Comparison of ENCODE assay signal across 8 cellular contexts in genomic region chr1:229271448-229272120, GRCh38. TPM values are rescaled to one million over a fixed set of nuclear protein-coding genes. Genes with fewer than 3 reads are reported as not detected.
A peak's percentile ranks its signal among the peaks of the same experiment; 100 is the strongest.
DNase-seq lines count a peak whose midpoint lies in the region; ATAC-seq, FAIRE-seq and TF ChIP-seq lines count a peak whose summit lies in the region.

No MANE protein-coding gene starts in this region.

- peak overlapping the region; percentile 79 for H3K27ac Mint-ChIP-seq in activated naive CD8-positive, alpha-beta T cell treated with anti-CD3 and anti-CD28 coated beads for 36 hours

- no peaks in the 10 kb centered on the region for H4K20me1 ChIP-seq in OCI-LY1 (ENCODE audit: insufficient read depth, low read length)

- H3K4me1 ChIP-seq in OCI-LY1 (ENCODE audit: insufficient read depth, low read length, severe bottlenecking), result peaks cover 20% of the 10 kb centered on the region
- peaks cover 0 to 34% of the 10 kb centered on the region in 2 donors for H3K4me1 ChIP-seq in right atrium auricular region

- H3K9ac ChIP-seq in OCI-LY1 (ENCODE audit: low read length), result peak overlapping the region; percentile 86

- H3K36me3 Mint-ChIP-seq in activated naive CD8-positive, alpha-beta T cell treated with anti-CD3 and anti-CD28 coated beads for 36 hours, result peaks cover 10% of the 10 kb centered on the region

- peak; percentile 42 for DNase-seq in AG08396 (ENCODE audit: low spot score)
- DNase-seq in GM18507 (ENCODE audit: extremely low spot score, insufficient read length, low read depth), result no peak
- DNase-seq in activated naive CD8-positive, alpha-beta T cell treated with anti-CD3 and anti-CD28 coated beads for 36 hours, result peak; percentile 55
- DNase-seq in right atrium auricular region (ENCODE audit: low spot score), result no peak
- no peak for DNase-seq in retinal pigment epithelial cell (ENCODE audit: low read depth)
- DNase-seq in SHP77 (lab: John Stamatoyannopoulos, UW), result no peak

- no peaks in the 10 kb centered on the region for H3K27me3 Mint-ChIP-seq in activated naive CD8-positive, alpha-beta T cell treated with anti-CD3 and anti-CD28 coated beads for 36 hours

- ATAC-seq in HG03039 (IDR thresholded peaks at IDR 0.05; ENCODE audit: unreplicated experiment), result peak; percentile 33

- H3K27ac ChIP-seq in OCI-LY1 (ENCODE audit: low read depth, low read length, poor library complexity, severe bottlenecking), result no peak overlapping the region
- H3K27ac ChIP-seq in right atrium auricular region, result peak overlapping the region; percentile 73 to 78

- H3K9me2 ChIP-seq in OCI-LY1 (ENCODE audit: low read depth, low read length), result no peaks in the 10 kb centered on the region

- no peak overlapping the region for H2AFZ ChIP-seq in OCI-LY1 (ENCODE audit: low read length)

- no peaks in the 10 kb centered on the region for H3F3A ChIP-seq in OCI-LY1 (ENCODE audit: insufficient read depth, low read length)

- H3K4me3 ChIP-seq in OCI-LY1 (ENCODE audit: low read depth, low read length, poor library complexity, severe bottlenecking) (peak overlapping the region; percentile 89), right atrium auricular region (peak overlapping the region; percentile 58 to 69), retinal pigment epithelial cell (ENCODE audit: low read length) (peak overlapping the region; percentile 75)

- peaks cover 23% of the 10 kb centered on the region for H3K4me1 Mint-ChIP-seq in activated naive CD8-positive, alpha-beta T cell treated with anti-CD3 and anti-CD28 coated beads for 36 hours

- peaks cover 20% of the 10 kb centered on the region; the same call in 1 of the 2 replicates for H3K79me2 ChIP-seq in OCI-LY1 (ENCODE audit: insufficient read depth, low read length)

- TF ChIP-seq CTCF in OCI-LY1 (IDR thresholded peaks at IDR 0.05; ENCODE audit: low read length), result peak; percentile 27; the same call in 1 of the 2 replicates
- TF ChIP-seq CTCF in right atrium auricular region (IDR thresholded peaks at IDR 0.05), result peak in 1 of 2 donors; percentile 47
- no peak for TF ChIP-seq CTCF in retinal pigment epithelial cell (conservative IDR thresholded peaks at IDR 0.05; ENCODE audit: low read depth, low read length)

- H3K9me3 ChIP-seq in OCI-LY1 (ENCODE audit: low read length), result peaks cover 3% of the 10 kb centered on the region; the same call in 1 of the 2 replicates
- H3K9me3 ChIP-seq in right atrium auricular region, result no peaks in the 10 kb centered on the region

- H3K4me3 Mint-ChIP-seq in activated naive CD8-positive, alpha-beta T cell treated with anti-CD3 and anti-CD28 coated beads for 36 hours, result peak overlapping the region; percentile 92

- H3K4me2 ChIP-seq in OCI-LY1 (ENCODE audit: low read length), result peak overlapping the region; percentile 97

- H3K9me3 Mint-ChIP-seq in activated naive CD8-positive, alpha-beta T cell treated with anti-CD3 and anti-CD28 coated beads for 36 hours, result peaks cover 3% of the 10 kb centered on the region

- FAIRE-seq in GM18507 (lab: Jason Lieb, UNC), result peak; percentile 29

- H3K27me3 ChIP-seq in OCI-LY1 (ENCODE audit: insufficient read depth, low read length), result no peaks in the 10 kb centered on the region
- H3K27me3 ChIP-seq in right atrium auricular region, result no peaks in the 10 kb centered on the region

- H3K36me3 ChIP-seq in OCI-LY1 (ENCODE audit: insufficient read depth, low read length), result no peaks in the 10 kb centered on the region; the same call in 1 of the 2 replicates
- H3K36me3 ChIP-seq in right atrium auricular region, result no peaks in the 10 kb centered on the region

RNA-seq across cellular contexts. Expression of gene RAB4A, which starts 0.7 kb away (rescaled TPM):
- 10 to 100 TPM; 36.0 to 36.9 TPM for total RNA-seq in activated naive CD8-positive, alpha-beta T cell treated with anti-CD3 and anti-CD28 coated beads for 36 hours
- 10 to 100 TPM; 44.4 to 60.8 TPM for total RNA-seq in right atrium auricular region

Comparison
In these comparisons a context has a peak if more than half of its experiments do, and no peak if none do; other contexts are left out.
1. DNase-seq: peak in AG08396 (single experiment) and activated naive CD8-positive, alpha-beta T cell treated with anti-CD3 and anti-CD28 coated beads for 36 hours (single experiment); none in GM18507 (single experiment), right atrium auricular region (single experiment), retinal pigment epithelial cell (single experiment) and SHP77 (0 of 2).
2. Peak in every context shown above with its lines, with median percentiles within 50 percentile points of each other: H3K4me3 ChIP-seq.